In genomic region chr14:68885226-68886108, GRCh38 we compare ENCODE assay signal across 22 cellular contexts.
DNase-seq lines count a peak whose midpoint lies in the region; ATAC-seq and TF ChIP-seq lines count a peak whose summit lies in the region.
"Had no signal": no experiment of that assay in that cellular context is flagged by ENCODE, and none has a peak within 500 bp of the region (broad histone marks: within the 10 kb centered on the region; RNA-seq: fewer than 3 reads in every experiment).

No MANE protein-coding gene starts in this region.

- TF ChIP-seq CTCF in left ventricle myocardium inferior (IDR thresholded peaks at IDR 0.05; ENCODE audit: borderline replicate concordance): no peak
- TF ChIP-seq CTCF in endodermal cell (conservative IDR thresholded peaks at IDR 0.05): no peak
- no peak for TF ChIP-seq CTCF in osteoblast (IDR thresholded peaks at IDR 0.05; ENCODE audit: extremely low read depth, low read depth, low read length)
- no peak for TF ChIP-seq CTCF in GM10266 (IDR thresholded peaks at IDR 0.05; ENCODE audit: control insufficient read depth, insufficient read depth, low read depth, missing control alignments)

- H3K9me3 ChIP-seq in left ventricle myocardium inferior (replicated peaks) (no peaks in the 10 kb centered on the region), endodermal cell (ENCODE audit: control insufficient read depth, low read length) (peaks cover 9% of the 10 kb centered on the region), osteoblast (ENCODE audit: low read depth, low read length) (no peaks in the 10 kb centered on the region)
- H3K9me3 ChIP-seq in effector memory CD4-positive, alpha-beta T cell (ENCODE audit: control insufficient read depth, low read length): no peaks in the 10 kb centered on the region
- H3K9me3 ChIP-seq: body of pancreas, gastrocnemius medialis, upper lobe of left lung had no signal

- no peak overlapping the region for H3K4me3 Mint-ChIP-seq in endodermal cell
- H3K4me3 Mint-ChIP-seq: activated CD8-positive, alpha-beta T cell treated with anti-CD3 and anti-CD28 coated beads, Interleukin-2, amount 10 ng/mL, durations not matched to agents 7 days and 5 days; activated naive CD4-positive, alpha-beta T cell treated with anti-CD3 and anti-CD28 coated beads, Interleukin-2, amount 50 U/mL, for 24 hours; activated T-cell treated with anti-CD3 and anti-CD28 coated beads, Interleukin-2, amount 50 U/mL, for 24 hours; mesothelial cell of epicardium; neural progenitor cell had no signal

- ATAC-seq in HG02678 (IDR thresholded peaks at IDR 0.05; ENCODE audit: unreplicated experiment): no peak
- ATAC-seq: activated CD4-positive, CD25-positive, alpha-beta regulatory T cell treated with anti-CD3 and anti-CD28 coated beads, Interleukin-2, amount 50 U/mL, for 24 hours; activated CD8-positive, alpha-beta T cell treated with anti-CD3 and anti-CD28 coated beads, Interleukin-2, amount 10 ng/mL, durations not matched to agents 7 days and 5 days; body of pancreas; GM12878 had no signal

- 94 to 97% methylated on average over 10 to 22 of the region's 22 CpGs for WGBS in endodermal cell (ENCODE audit: insufficient coverage in 1 of 2, insufficient read length in 1 of 2), 2 experiments

- H3K4me1 ChIP-seq in left ventricle myocardium inferior (peaks cover 47% of the 10 kb centered on the region), endodermal cell (ENCODE audit: control insufficient read depth, insufficient read depth, low read length) (no peaks in the 10 kb centered on the region), osteoblast (ENCODE audit: insufficient read depth, low read length) (peaks cover 27% of the 10 kb centered on the region)
- H3K4me1 ChIP-seq in effector memory CD4-positive, alpha-beta T cell (ENCODE audit: control insufficient read depth, insufficient read depth, low read length, poor library complexity, severe bottlenecking): no peaks in the 10 kb centered on the region
- H3K4me1 ChIP-seq: body of pancreas, neural progenitor cell had no signal

- H3K9ac ChIP-seq in endodermal cell (ENCODE audit: extremely low read depth, low read length, poor library complexity, severe bottlenecking): no peak overlapping the region
- H3K9ac ChIP-seq: neural progenitor cell had no signal

- no peak overlapping the region for H3K4me2 ChIP-seq in osteoblast (ENCODE audit: insufficient read depth, low read length)
- H3K4me2 ChIP-seq: neural progenitor cell had no signal

- H3K27ac Mint-ChIP-seq in endodermal cell: peak overlapping the region; percentile 44
- H3K27ac Mint-ChIP-seq: activated CD8-positive, alpha-beta T cell treated with anti-CD3 and anti-CD28 coated beads, Interleukin-2, amount 10 ng/mL, durations not matched to agents 7 days and 5 days; activated naive CD4-positive, alpha-beta T cell treated with anti-CD3 and anti-CD28 coated beads, Interleukin-2, amount 50 U/mL, for 24 hours; mesothelial cell of epicardium; neural progenitor cell had no signal

- H3K9me3 Mint-ChIP-seq in endodermal cell: peaks cover 3% of the 10 kb centered on the region
- H3K9me3 Mint-ChIP-seq: activated naive CD4-positive, alpha-beta T cell treated with anti-CD3 and anti-CD28 coated beads, Interleukin-2, amount 50 U/mL, for 24 hours; activated T-cell treated with anti-CD3 and anti-CD28 coated beads, Interleukin-2, amount 50 U/mL, for 24 hours; mesothelial cell of epicardium; neural progenitor cell had no signal

- H3K36me3 ChIP-seq in left ventricle myocardium inferior: peaks cover 81% of the 10 kb centered on the region
- H3K36me3 ChIP-seq in endodermal cell (ENCODE audit: control insufficient read depth, insufficient read depth, low read length): peaks cover 97% of the 10 kb centered on the region
- H3K36me3 ChIP-seq in osteoblast (ENCODE audit: insufficient read depth, low read length): peaks cover 98% of the 10 kb centered on the region
- peaks cover 50% of the 10 kb centered on the region for H3K36me3 ChIP-seq in effector memory CD4-positive, alpha-beta T cell (ENCODE audit: control insufficient read depth, insufficient read depth, low read length)
- H3K36me3 ChIP-seq: neural progenitor cell had no signal

- H3K79me2 ChIP-seq in osteoblast (ENCODE audit: insufficient read depth, low read length): peaks cover 70% of the 10 kb centered on the region

- H3K27ac ChIP-seq in left ventricle myocardium inferior (replicated peaks) (no peak overlapping the region), endodermal cell (ENCODE audit: low read depth, low read length) (no peak overlapping the region), osteoblast (ENCODE audit: low read depth, low read length) (peak overlapping the region; percentile 83)
- H3K27ac ChIP-seq in effector memory CD4-positive, alpha-beta T cell (ENCODE audit: insufficient read depth, low read length, poor library complexity, severe bottlenecking): no peak overlapping the region
- H3K27ac ChIP-seq: body of pancreas, HL-60, neural progenitor cell, upper lobe of left lung had no signal

- DNase-seq in cardiac septum (ENCODE audit: low spot score) (peak; percentile 74), left ventricle myocardium inferior (no peak), endodermal cell (no peak), osteoblast (ENCODE audit: insufficient read length, low spot score, missing footprints) (peak; percentile 54), NCI-H748 treated with DMSO at 0.1 percent for 48 hours (lab: John Stamatoyannopoulos, UW) (no peak), GM10266 (ENCODE audit: extremely low spot score) (no peak)
- no peak for DNase-seq in effector memory CD4-positive, alpha-beta T cell
- DNase-seq: activated CD8-positive, alpha-beta T cell treated with anti-CD3 and anti-CD28 coated beads, Interleukin-2, amount 10 ng/mL, durations not matched to agents 7 days and 5 days; activated T-cell treated with anti-CD3 and anti-CD28 coated beads, Interleukin-2, amount 50 U/mL, for 24 hours; DMS153; gastrocnemius medialis; GF-D8; T1000; upper lobe of left lung had no signal

- no peaks in the 10 kb centered on the region for H3K27me3 Mint-ChIP-seq in endodermal cell (ENCODE audit: insufficient read depth)
- H3K27me3 Mint-ChIP-seq: activated naive CD4-positive, alpha-beta T cell treated with anti-CD3 and anti-CD28 coated beads, Interleukin-2, amount 50 U/mL, for 24 hours; activated T-cell treated with anti-CD3 and anti-CD28 coated beads, Interleukin-2, amount 50 U/mL, for 24 hours had no signal

- H2AFZ ChIP-seq in osteoblast (ENCODE audit: low read length): no peak overlapping the region
- H2AFZ ChIP-seq: neural progenitor cell had no signal

- peaks cover 62% of the 10 kb centered on the region for H4K20me1 ChIP-seq in osteoblast (ENCODE audit: insufficient read depth, low read length)

- no peak overlapping the region for H3K4me3 ChIP-seq in left ventricle myocardium inferior
- H3K4me3 ChIP-seq in endodermal cell (ENCODE audit: low read length): no peak overlapping the region
- no peak overlapping the region for H3K4me3 ChIP-seq in osteoblast (ENCODE audit: insufficient read depth, low read length)
- H3K4me3 ChIP-seq in effector memory CD4-positive, alpha-beta T cell (ENCODE audit: insufficient read depth, low read depth, low read length, poor library complexity, severe bottlenecking): no peak overlapping the region
- H3K4me3 ChIP-seq: body of pancreas, gastrocnemius medialis, GM12878, neural progenitor cell, upper lobe of left lung had no signal

- no peaks in the 10 kb centered on the region for H3K4me1 Mint-ChIP-seq in endodermal cell
- H3K4me1 Mint-ChIP-seq: activated naive CD4-positive, alpha-beta T cell treated with anti-CD3 and anti-CD28 coated beads, Interleukin-2, amount 50 U/mL, for 24 hours; mesothelial cell of epicardium had no signal

- intact Hi-C loops in cardiac septum (cut with DNase I): no loop called here
- intact Hi-C loops in left ventricle myocardium inferior (cut with micrococcal nuclease): no loop called here

- H3K27me3 ChIP-seq in left ventricle myocardium inferior (ENCODE audit: low read depth): no peaks in the 10 kb centered on the region
- H3K27me3 ChIP-seq in endodermal cell (ENCODE audit: control insufficient read depth, insufficient read depth, low read length, poor library complexity, severe bottlenecking): no peaks in the 10 kb centered on the region
- no peaks in the 10 kb centered on the region for H3K27me3 ChIP-seq in osteoblast (ENCODE audit: insufficient read depth, low read length)
- H3K27me3 ChIP-seq in effector memory CD4-positive, alpha-beta T cell (replicated peaks; ENCODE audit: control insufficient read depth, insufficient read depth, low read length, poor library complexity, severe bottlenecking): no peaks in the 10 kb centered on the region
- H3K27me3 ChIP-seq: body of pancreas, gastrocnemius medialis, neural progenitor cell, upper lobe of left lung had no signal

- peaks cover 87% of the 10 kb centered on the region for H3K36me3 Mint-ChIP-seq in endodermal cell (ENCODE audit: low read depth)

Comparison
In these comparisons a context has a peak if more than half of its experiments do, and no peak if none do; other contexts are left out.
1. DNase-seq: peak in cardiac septum (single experiment) and osteoblast (single experiment); none in left ventricle myocardium inferior (single experiment), endodermal cell (single experiment), NCI-H748 treated with DMSO at 0.1 percent for 48 hours (single experiment), GM10266 (single experiment) and effector memory CD4-positive, alpha-beta T cell (0 of 3).